8 cellular contexts compared by ENCODE assay signal in genomic region chr14:75294649-75295033, GRCh38. TPM values are rescaled to one million over a fixed set of nuclear protein-coding genes. Genes with fewer than 3 reads are reported as not detected.
DNase-seq lines count a peak whose midpoint lies in the region; ATAC-seq and TF ChIP-seq lines count a peak whose summit lies in the region.

No MANE protein-coding gene starts in this region.

- H3K36me3 ChIP-seq in OCI-LY3 (replicated peaks; ENCODE audit: low read depth, low read length) (no peaks in the 10 kb centered on the region), neutrophil (no peaks in the 10 kb centered on the region)

- H3K9ac ChIP-seq in OCI-LY3 (ENCODE audit: low read length) = peak overlapping the region; percentile 64

- peak overlapping the region; percentile 89 for H3K4me3 ChIP-seq in OCI-LY3 (ENCODE audit: low read length)
- peak overlapping the region; percentile 74 for H3K4me3 ChIP-seq in epithelial cell of esophagus (ENCODE audit: low read length)
- H3K4me3 ChIP-seq in neutrophil (ENCODE audit: low read depth in 1 of 2, low read length in 1 of 2) = peak overlapping the region; percentile 94 to 99

- H3K27me3 ChIP-seq in OCI-LY3 (ENCODE audit: low read depth, low read length) (peaks cover 15% of the 10 kb centered on the region), neutrophil (no peaks in the 10 kb centered on the region)

- peak; percentile 3; the same call in 1 of the 2 replicates for TF ChIP-seq CTCF in GM12874 (IDR thresholded peaks at IDR 0.05; ENCODE audit: insufficient read depth, low read depth, low read length)
- TF ChIP-seq CTCF in OCI-LY3 (IDR thresholded peaks at IDR 0.05; ENCODE audit: low read depth, low read length) = peak; percentile 15; the same call in 1 of the 2 replicates
- peak; percentile 15 for TF ChIP-seq CTCF in epithelial cell of esophagus (IDR thresholded peaks at IDR 0.05; ENCODE audit: insufficient read depth, low read depth, low read length, missing control alignments)
- TF ChIP-seq CTCF in neutrophil (IDR thresholded peaks at IDR 0.05) = no peak

- no peak for ATAC-seq in HG03135 (IDR thresholded peaks at IDR 0.05; ENCODE audit: unreplicated experiment)

- H3K9me3 ChIP-seq in OCI-LY3 (ENCODE audit: insufficient read depth, low read length) (no peaks in the 10 kb centered on the region), neutrophil (no peaks in the 10 kb centered on the region)

- H3K4me1 ChIP-seq in OCI-LY3 (ENCODE audit: low read length) (peaks cover 8% of the 10 kb centered on the region; the same call in 1 of the 2 replicates), neutrophil (ENCODE audit: control insufficient read depth in 1 of 2, insufficient read depth in 1 of 2, low read depth in 1 of 2, low read length in 1 of 2) (peaks cover 61 to 62% of the 10 kb centered on the region in 2 experiments)

- no peaks in the 10 kb centered on the region for H4K20me1 ChIP-seq in OCI-LY3 (ENCODE audit: insufficient read depth, low read length)

- no peak overlapping the region for H3K27ac ChIP-seq in OCI-LY3 (ENCODE audit: low read length)
- H3K27ac ChIP-seq in neutrophil = peak overlapping the region; percentile 98

- peak overlapping the region; percentile 94; the same call in 1 of the 2 replicates for H2AFZ ChIP-seq in OCI-LY3 (ENCODE audit: low read depth, low read length)

- DNase-seq in epithelial cell of esophagus (ENCODE audit: low read depth) (no peak), occipital lobe (lab: John Stamatoyannopoulos, UW) (no peak), cerebellum (ENCODE audit: low spot score) (no peak), OCI-M2 (lab: John Stamatoyannopoulos, UW; ENCODE audit: unreplicated experiment) (no peak)

- H3K79me2 ChIP-seq in OCI-LY3 (ENCODE audit: low read length) = no peaks in the 10 kb centered on the region

- H3K4me2 ChIP-seq in OCI-LY3 (ENCODE audit: low read length) = peak overlapping the region; percentile 98

RNA-seq across cellular contexts. Expression of gene FOS, which starts 16.0 kb away (rescaled TPM):
- total RNA-seq in occipital lobe (51.2 TPM), cerebellum (36.3 TPM)
